ENCODE assay signal across 17 cellular contexts in the genomic region with DNA sequence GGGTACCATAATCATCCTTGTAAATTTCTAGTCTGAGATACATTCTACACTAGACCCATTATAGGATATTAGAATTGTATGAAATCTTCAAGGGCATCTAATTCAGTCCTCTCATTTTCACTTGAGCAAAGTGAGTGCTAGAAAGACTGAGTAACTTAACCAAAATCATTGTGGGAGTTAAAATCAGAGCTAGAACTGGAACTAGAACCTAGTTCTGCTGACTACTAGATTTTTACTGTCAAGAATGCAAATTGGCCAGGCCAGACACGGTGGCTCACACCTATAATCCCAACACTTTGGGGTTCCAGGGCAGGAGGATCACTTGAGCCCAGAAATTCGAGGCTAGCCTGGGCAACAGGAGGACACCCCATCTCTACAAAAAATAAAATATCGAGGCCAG. TPM values are rescaled to one million over a fixed set of nuclear protein-coding genes. Genes with fewer than 3 reads are reported as not detected.
A peak's percentile ranks its signal among the peaks of the same experiment; 100 is the strongest.
DNase-seq lines count a peak whose midpoint lies in the region; ATAC-seq and TF ChIP-seq lines count a peak whose summit lies in the region.
"Had no signal": no experiment of that assay in that cellular context is flagged by ENCODE, and none has a peak within 500 bp of the region (broad histone marks: within the 10 kb centered on the region; RNA-seq: fewer than 3 reads in every experiment).

No MANE protein-coding gene starts in this region.

- H3K4me1 Mint-ChIP-seq in activated T-cell treated with anti-CD3 and anti-CD28 coated beads, Interleukin-2, amount 50 U/mL, for 72 hours (ENCODE audit: low read depth) = peaks cover 94% of the 10 kb centered on the region
- H3K4me1 Mint-ChIP-seq in CD4-positive, alpha-beta T cell (ENCODE audit: low read depth) = peaks cover 90% of the 10 kb centered on the region
- H3K4me1 Mint-ChIP-seq in WTC11 = peaks cover 14% of the 10 kb centered on the region
- H3K4me1 Mint-ChIP-seq in naive thymus-derived CD4-positive, alpha-beta T cell = peaks cover 70 to 96% (median 86%) of the 10 kb centered on the region in 7 donors

- no peak for TF ChIP-seq CTCF in CD4-positive, alpha-beta T cell (IDR thresholded peaks at IDR 0.05)
- TF ChIP-seq CTCF in WTC11 (IDR thresholded peaks at IDR 0.05) = no peak

- H3K27ac Mint-ChIP-seq in activated T-cell treated with anti-CD3 and anti-CD28 coated beads, Interleukin-2, amount 50 U/mL, for 72 hours = peak overlapping the region; percentile 21
- H3K27ac Mint-ChIP-seq in CD4-positive, alpha-beta T cell = peak overlapping the region; percentile 79
- peak overlapping the region; percentile 43; the same call in 1 of the 2 replicates for H3K27ac Mint-ChIP-seq in WTC11
- peak overlapping the region in 8 of 9 donors; percentile 1 to 93 (median 62) for H3K27ac Mint-ChIP-seq in naive thymus-derived CD4-positive, alpha-beta T cell

- no peaks in the 10 kb centered on the region for H3K9me3 Mint-ChIP-seq in activated T-cell treated with anti-CD3 and anti-CD28 coated beads, Interleukin-2, amount 50 U/mL, for 72 hours
- H3K9me3 Mint-ChIP-seq in CD4-positive, alpha-beta T cell = no peaks in the 10 kb centered on the region
- no peaks in the 10 kb centered on the region for H3K9me3 Mint-ChIP-seq in WTC11
- H3K9me3 Mint-ChIP-seq in naive thymus-derived CD4-positive, alpha-beta T cell = no peaks in the 10 kb centered on the region

- no peaks in the 10 kb centered on the region for H3K27me3 ChIP-seq in CD4-positive, alpha-beta T cell (ENCODE audit: control insufficient read depth, insufficient read depth, low read length)
- no peaks in the 10 kb centered on the region for H3K27me3 ChIP-seq in naive thymus-derived CD4-positive, alpha-beta T cell (ENCODE audit: control insufficient read depth in 2 of 2, insufficient read depth in 2 of 2, low read length in 2 of 2)
- H3K27me3 ChIP-seq: BLaER1 treated with 17β-estradiol and CSF1 and Interleukin-3, amounts not matched to agents 10 nM and 100 nM had no signal

- H3K4me3 Mint-ChIP-seq in activated T-cell treated with anti-CD3 and anti-CD28 coated beads, Interleukin-2, amount 50 U/mL, for 72 hours = peak overlapping the region in 1 of 2 donors; percentile 31
- peak overlapping the region; percentile 21 for H3K4me3 Mint-ChIP-seq in CD4-positive, alpha-beta T cell
- no peak overlapping the region for H3K4me3 Mint-ChIP-seq in WTC11
- peak overlapping the region in 5 of 10 donors; percentile 8 to 84 (median 40) for H3K4me3 Mint-ChIP-seq in naive thymus-derived CD4-positive, alpha-beta T cell

- intact Hi-C loops in CD4-positive, alpha-beta T cell (cut with DNase I, micrococcal nuclease) = loop anchor here in 1 of 2 experiments (2.0 kb wide), 1 partner anchor 15 kb away; no protein-coding TSS in a partner anchor
- intact Hi-C loops in naive thymus-derived CD4-positive, alpha-beta T cell (cut with micrococcal nuclease) = no loop called here

- POLR2A ChIA-PET in CD4-positive, alpha-beta T cell (lab: Charles Lee) = interaction anchor here (5.0 kb wide), 1 partner anchor 14 kb away, joined by 27 read pairs; no protein-coding TSS in a partner anchor
- POLR2A ChIA-PET in WTC11 (lab: Charles Lee) = no interaction called here
- POLR2A ChIA-PET in naive thymus-derived CD4-positive, alpha-beta T cell (lab: Charles Lee) = interaction anchor here (2.1 kb wide), 1 partner anchor 51 kb away, joined by 6 read pairs; no protein-coding TSS in a partner anchor

- H3K36me3 ChIP-seq in naive thymus-derived CD4-positive, alpha-beta T cell (ENCODE audit: control insufficient read depth in 2 of 3, insufficient read depth in 3 of 3, low read length in 3 of 3) = no peaks in the 10 kb centered on the region

- H3K27me3 Mint-ChIP-seq in activated T-cell treated with anti-CD3 and anti-CD28 coated beads, Interleukin-2, amount 50 U/mL, for 72 hours (ENCODE audit: low read depth) = no peaks in the 10 kb centered on the region
- H3K27me3 Mint-ChIP-seq in CD4-positive, alpha-beta T cell = no peaks in the 10 kb centered on the region
- no peaks in the 10 kb centered on the region for H3K27me3 Mint-ChIP-seq in WTC11 (ENCODE audit: low read depth)
- no peaks in the 10 kb centered on the region for H3K27me3 Mint-ChIP-seq in naive thymus-derived CD4-positive, alpha-beta T cell

- DNase-seq in activated T-cell treated with anti-CD3 and anti-CD28 coated beads, Interleukin-2, amount 50 U/mL, for 72 hours = no peak
- DNase-seq in activated T-cell treated with anti-CD3 and anti-CD28 coated beads, Interleukin-2, amount 50 U/mL, for 1 hour = no peak
- DNase-seq in CD4-positive, alpha-beta T cell = no peak
- DNase-seq in WTC11 (ENCODE audit: low spot score) = no peak
- DNase-seq in naive thymus-derived CD4-positive, alpha-beta T cell = no peak
- no peak for DNase-seq in NCI-H2107 treated with DMSO at 0.1 percent for 48 hours (lab: John Stamatoyannopoulos, UW; ENCODE audit: unreplicated experiment)
- DNase-seq in HT-29 (ENCODE audit: low spot score) = no peak
- DNase-seq: DMS53; H7; NCI-H1105 treated with DMSO at 0.1 percent for 48 hours; NCI-H187; NCI-H526 treated with DMSO at 0.1 percent for 48 hours; NK-92 treated with Interleukin-12 subunit alpha and Interleukin-12 subunit beta, amount 100 ng/mL, for 24 hours; OCI-M1; SHP77 treated with DMSO at 0.1 percent for 48 hours had no signal

- no peaks in the 10 kb centered on the region for H3K9me3 ChIP-seq in CD4-positive, alpha-beta T cell (ENCODE audit: control insufficient read depth, low read length)
- no peaks in the 10 kb centered on the region for H3K9me3 ChIP-seq in naive thymus-derived CD4-positive, alpha-beta T cell (ENCODE audit: control insufficient read depth in 2 of 3, low read length in 3 of 3)
- H3K9me3 ChIP-seq: BLaER1 treated with 17β-estradiol and CSF1 and Interleukin-3, amounts not matched to agents 10 nM and 100 nM had no signal

- H3K4me3 ChIP-seq in naive thymus-derived CD4-positive, alpha-beta T cell (ENCODE audit: low read length) = no peak overlapping the region
- H3K4me3 ChIP-seq: BLaER1 treated with 17β-estradiol and CSF1 and Interleukin-3, amounts not matched to agents 10 nM and 100 nM had no signal

- H3K36me3 Mint-ChIP-seq in activated T-cell treated with anti-CD3 and anti-CD28 coated beads, Interleukin-2, amount 50 U/mL, for 72 hours (ENCODE audit: insufficient read depth in 2 of 2) = peaks cover 0 to 2% of the 10 kb centered on the region in 2 donors
- H3K36me3 Mint-ChIP-seq in CD4-positive, alpha-beta T cell (ENCODE audit: low read depth) = no peaks in the 10 kb centered on the region
- no peaks in the 10 kb centered on the region for H3K36me3 Mint-ChIP-seq in WTC11
- peaks cover 0 to 20% (median 4%) of the 10 kb centered on the region in 5 donors for H3K36me3 Mint-ChIP-seq in naive thymus-derived CD4-positive, alpha-beta T cell

- H3K4me1 ChIP-seq in naive thymus-derived CD4-positive, alpha-beta T cell (ENCODE audit: control insufficient read depth in 2 of 2, insufficient read depth in 2 of 2, low read length in 2 of 2) = peaks cover 43 to 79% of the 10 kb centered on the region in 2 donors

- CTCF ChIA-PET in CD4-positive, alpha-beta T cell (lab: Charles Lee) = no interaction called here
- CTCF ChIA-PET in WTC11 (lab: Charles Lee) = interaction anchor here (0.5 kb wide), 1 partner anchor 167 kb away, joined by 3 read pairs; no protein-coding TSS in a partner anchor
- CTCF ChIA-PET in naive thymus-derived CD4-positive, alpha-beta T cell (lab: Charles Lee) = no interaction called here

- ATAC-seq in activated T-cell treated with anti-CD3 and anti-CD28 coated beads, Interleukin-2, amount 50 U/mL, for 72 hours (replicated peaks in 1 of 2) = peak in 1 of 2 donors; percentile 46
- no peak for ATAC-seq in CD4-positive, alpha-beta T cell (ENCODE audit: poor library complexity)
- no peak for ATAC-seq in WTC11
- ATAC-seq in naive thymus-derived CD4-positive, alpha-beta T cell = no peak

- no peak overlapping the region for H3K27ac ChIP-seq in CD4-positive, alpha-beta T cell (ENCODE audit: low read depth, low read length)
- H3K27ac ChIP-seq in naive thymus-derived CD4-positive, alpha-beta T cell (ENCODE audit: low read depth, low read length) = no peak overlapping the region
- H3K27ac ChIP-seq: HL-60 had no signal

TF ChIP-seq in WTC11, 78 proteins besides CTCF, POLR2A, EP300 and RAD21 (continues in another document):
- no peak for TF ChIP-seq ATF2 (CRISPR knock-in tag; IDR thresholded peaks at IDR 0.05; ENCODE audit: borderline replicate concordance, low read depth)
- no peak for TF ChIP-seq ZNF317 (CRISPR knock-in tag; IDR thresholded peaks at IDR 0.05; ENCODE audit: borderline replicate concordance, low read depth)
- TF ChIP-seq IRF2 (CRISPR knock-in tag; IDR thresholded peaks at IDR 0.05; ENCODE audit: borderline replicate concordance, low read depth) = no peak
- TF ChIP-seq, protein P1, sequence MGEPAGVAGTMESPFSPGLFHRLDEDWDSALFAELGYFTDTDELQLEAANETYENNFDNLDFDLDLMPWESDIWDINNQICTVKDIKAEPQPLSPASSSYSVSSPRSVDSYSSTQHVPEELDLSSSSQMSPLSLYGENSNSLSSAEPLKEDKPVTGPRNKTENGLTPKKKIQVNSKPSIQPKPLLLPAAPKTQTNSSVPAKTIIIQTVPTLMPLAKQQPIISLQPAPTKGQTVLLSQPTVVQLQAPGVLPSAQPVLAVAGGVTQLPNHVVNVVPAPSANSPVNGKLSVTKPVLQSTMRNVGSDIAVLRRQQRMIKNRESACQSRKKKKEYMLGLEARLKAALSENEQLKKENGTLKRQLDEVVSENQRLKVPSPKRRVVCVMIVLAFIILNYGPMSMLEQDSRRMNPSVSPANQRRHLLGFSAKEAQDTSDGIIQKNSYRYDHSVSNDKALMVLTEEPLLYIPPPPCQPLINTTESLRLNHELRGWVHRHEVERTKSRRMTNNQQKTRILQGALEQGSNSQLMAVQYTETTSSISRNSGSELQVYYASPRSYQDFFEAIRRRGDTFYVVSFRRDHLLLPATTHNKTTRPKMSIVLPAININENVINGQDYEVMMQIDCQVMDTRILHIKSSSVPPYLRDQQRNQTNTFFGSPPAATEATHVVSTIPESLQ (CRISPR knock-in tag; IDR thresholded peaks at IDR 0.05) = no peak

RNA-seq across cellular contexts. Expression of gene ADD3, which starts 53.9 kb away (rescaled TPM):
- 100 to 1,000 TPM in 1 of 2 donors, 10 to 100 TPM in 1; 97.9 to 122 TPM for total RNA-seq in activated T-cell treated with anti-CD3 and anti-CD28 coated beads, Interleukin-2, amount 50 U/mL, for 72 hours
- total RNA-seq in CD4-positive, alpha-beta T cell = 100 to 1,000 TPM; 273 to 302 TPM
- 86.7 to 95.7 TPM (median 88.3 TPM) in 3 replicates for total RNA-seq in WTC11 (2021)
- 100 to 1,000 TPM; 281 to 463 (median 342) TPM for total RNA-seq in naive thymus-derived CD4-positive, alpha-beta T cell
- polyA plus RNA-seq in naive thymus-derived CD4-positive, alpha-beta T cell = 100 to 1,000 TPM; 502 to 535 TPM
- total RNA-seq in HT-29 (2014; rRNA removed; shearing (Covaris generic)) = 63.0 and 73.6 TPM in 2 replicates

Comparison
In these comparisons a context has a peak if more than half of its experiments do, and no peak if none do; other contexts are left out.
1. H3K27ac Mint-ChIP-seq: peak in every context shown above with its lines; median percentile 79 in CD4-positive, alpha-beta T cell; 62 in naive thymus-derived CD4-positive, alpha-beta T cell; 43 in WTC11; 21 in activated T-cell treated with anti-CD3 and anti-CD28 coated beads, Interleukin-2, amount 50 U/mL, for 72 hours.